14 cellular contexts compared by ENCODE assay signal in the genomic region with DNA sequence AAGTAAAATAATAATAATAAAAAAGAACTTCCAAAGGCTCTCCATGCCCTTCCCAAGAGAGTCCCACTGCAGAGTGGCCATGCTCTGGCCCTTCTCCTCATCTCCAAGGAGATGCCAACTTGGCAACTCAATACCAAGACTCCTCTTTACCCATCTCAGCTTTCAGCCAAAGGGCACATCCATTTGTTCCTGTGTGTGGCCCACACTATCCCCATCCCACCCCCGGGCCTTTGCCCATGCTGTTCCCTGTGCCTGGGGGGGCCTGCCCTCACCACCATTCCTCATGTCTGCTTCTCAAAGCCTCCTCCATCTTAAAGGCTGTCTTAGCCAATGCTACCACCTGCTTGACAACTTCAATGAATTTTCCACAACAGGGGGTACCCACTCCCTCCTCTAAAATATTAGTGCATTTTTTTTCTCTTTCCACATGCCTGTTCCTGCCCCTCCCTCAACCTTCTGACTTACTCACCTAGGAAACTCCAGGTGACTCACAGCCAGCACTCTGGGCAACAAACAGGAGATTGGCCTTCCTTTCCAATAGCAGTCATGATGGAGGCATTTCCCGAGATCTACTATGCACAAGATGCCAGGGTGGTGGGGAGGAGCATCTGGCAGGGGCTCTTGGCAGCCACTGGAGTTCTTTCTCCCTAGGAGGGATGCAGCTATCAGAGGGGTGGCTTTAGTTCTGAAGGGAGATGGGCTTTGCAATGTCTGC.
DNase-seq lines count a peak whose midpoint lies in the region; ATAC-seq and TF ChIP-seq lines count a peak whose summit lies in the region.
"Had no signal": no experiment of that assay in that cellular context is flagged by ENCODE, and none has a peak within 500 bp of the region (broad histone marks: within the 10 kb centered on the region; RNA-seq: fewer than 3 reads in every experiment).

No MANE protein-coding gene starts in this region.

- H3K9me3 ChIP-seq in right atrium auricular region, result no peaks in the 10 kb centered on the region
- no peaks in the 10 kb centered on the region for H3K9me3 ChIP-seq in colonic mucosa
- H3K9me3 ChIP-seq: Peyer's patch, upper lobe of right lung had no signal

- intact Hi-C loops in colonic mucosa (cut with DNase I), result no loop called here

- H3K4me1 Mint-ChIP-seq in stimulated activated naive CD8-positive, alpha-beta T cell treated with anti-CD3 and anti-CD28 coated beads, Interleukin-15, amount 100 ng/mL, for 72 hours, result peaks cover 7% of the 10 kb centered on the region

- no peaks in the 10 kb centered on the region for H3K9me3 Mint-ChIP-seq in stimulated activated naive CD8-positive, alpha-beta T cell treated with anti-CD3 and anti-CD28 coated beads, Interleukin-15, amount 100 ng/mL, for 72 hours

- H3K4me3 ChIP-seq in fibroblast of the aortic adventitia (ENCODE audit: low read depth, low read length) (no peak overlapping the region), right atrium auricular region (no peak overlapping the region), colonic mucosa (no peak overlapping the region)
- H3K4me3 ChIP-seq: Peyer's patch, upper lobe of right lung had no signal

- no peak overlapping the region for H3K27ac Mint-ChIP-seq in stimulated activated naive CD8-positive, alpha-beta T cell treated with anti-CD3 and anti-CD28 coated beads, Interleukin-15, amount 100 ng/mL, for 72 hours

- H3K9ac ChIP-seq in colonic mucosa (ENCODE audit: low read depth in 2 of 2, low read length in 2 of 2), result no peak overlapping the region

- peak; percentile 36 for ATAC-seq in stimulated activated naive CD8-positive, alpha-beta T cell treated with anti-CD3 and anti-CD28 coated beads, Interleukin-15, Interleukin-2, amounts not matched to agents 100 U/mL and 50 U/mL, for 24 hours
- ATAC-seq in stimulated activated naive CD8-positive, alpha-beta T cell treated with anti-CD3 and anti-CD28 coated beads, Interleukin-15, amount 100 ng/mL, for 72 hours, result no peak
- ATAC-seq in GM18858 (IDR thresholded peaks at IDR 0.05; ENCODE audit: unreplicated experiment), result no peak
- ATAC-seq: upper lobe of right lung had no signal

- H3K27me3 Mint-ChIP-seq in stimulated activated naive CD8-positive, alpha-beta T cell treated with anti-CD3 and anti-CD28 coated beads, Interleukin-15, amount 100 ng/mL, for 72 hours, result peaks cover 17% of the 10 kb centered on the region

- DNase-seq in stimulated activated naive CD8-positive, alpha-beta T cell treated with anti-CD3 and anti-CD28 coated beads, Interleukin-15, Interleukin-2, amounts not matched to agents 100 U/mL and 50 U/mL, for 24 hours, result no peak
- DNase-seq in stimulated activated naive CD8-positive, alpha-beta T cell treated with anti-CD3 and anti-CD28 coated beads, Interleukin-15, amount 100 ng/mL, for 72 hours, result no peak
- DNase-seq in SW480 (ENCODE audit: low spot score) (peak; percentile 58), fibroblast of the aortic adventitia (ENCODE audit: low read depth) (peak; percentile 68), right atrium auricular region (ENCODE audit: low spot score) (no peak), colonic mucosa (no peak), NCI-H2029 treated with DMSO at 0.1 percent for 48 hours (lab: John Stamatoyannopoulos, UW) (no peak)
- DNase-seq: DND-41, erythroblast, NCI-H2227 treated with DMSO at 0.1 percent for 48 hours, Peyer's patch, T-helper 2 cell, upper lobe of right lung had no signal

- H3K36me3 ChIP-seq in right atrium auricular region (no peaks in the 10 kb centered on the region), colonic mucosa (no peaks in the 10 kb centered on the region)
- H3K36me3 ChIP-seq: Peyer's patch, upper lobe of right lung had no signal

- H3K27me3 ChIP-seq in right atrium auricular region (no peaks in the 10 kb centered on the region), colonic mucosa (no peaks in the 10 kb centered on the region)
- H3K27me3 ChIP-seq: Peyer's patch, upper lobe of right lung had no signal

- H3K4me3 Mint-ChIP-seq in stimulated activated naive CD8-positive, alpha-beta T cell treated with anti-CD3 and anti-CD28 coated beads, Interleukin-15, amount 100 ng/mL, for 72 hours, result no peak overlapping the region

- TF ChIP-seq CTCF in fibroblast of the aortic adventitia (IDR thresholded peaks at IDR 0.05; ENCODE audit: insufficient read depth, low read length), result no peak
- TF ChIP-seq CTCF in right atrium auricular region (IDR thresholded peaks at IDR 0.05), result no peak
- TF ChIP-seq CTCF in colonic mucosa (IDR thresholded peaks at IDR 0.05), result no peak

- no peak overlapping the region for H3K27ac ChIP-seq in right atrium auricular region
- no peak overlapping the region for H3K27ac ChIP-seq in colonic mucosa
- H3K27ac ChIP-seq: Peyer's patch, upper lobe of right lung had no signal

- H3K4me1 ChIP-seq in right atrium auricular region (no peaks in the 10 kb centered on the region), colonic mucosa (no peaks in the 10 kb centered on the region)
- H3K4me1 ChIP-seq: Peyer's patch, upper lobe of right lung had no signal

Comparison
In these comparisons a context has a peak if more than half of its experiments do, and no peak if none do; other contexts are left out.
1. DNase-seq: peak in SW480 (single experiment) and fibroblast of the aortic adventitia (single experiment); none in stimulated activated naive CD8-positive, alpha-beta T cell treated with anti-CD3 and anti-CD28 coated beads, Interleukin-15, Interleukin-2, amounts not matched to agents 100 U/mL and 50 U/mL, for 24 hours (single experiment), stimulated activated naive CD8-positive, alpha-beta T cell treated with anti-CD3 and anti-CD28 coated beads, Interleukin-15, amount 100 ng/mL, for 72 hours (0 of 2), right atrium auricular region (single experiment), colonic mucosa (single experiment) and NCI-H2029 treated with DMSO at 0.1 percent for 48 hours (single experiment).